Comparison of ENCODE assay signal across 10 cellular contexts in genomic region chr15:68812596-68813548, GRCh38. TPM values are rescaled to one million over a fixed set of nuclear protein-coding genes. Genes with fewer than 3 reads are reported as not detected.
DNase-seq lines count a peak whose midpoint lies in the region; ATAC-seq, FAIRE-seq and TF ChIP-seq lines count a peak whose summit lies in the region.
"Had no signal": no experiment of that assay in that cellular context is flagged by ENCODE, and none has a peak within 500 bp of the region (broad histone marks: within the 10 kb centered on the region; RNA-seq: fewer than 3 reads in every experiment).

No MANE protein-coding gene starts in this region.

- no peaks in the 10 kb centered on the region for H3K9me3 ChIP-seq in K562 (replicated peaks; ENCODE audit: control insufficient read depth, insufficient read depth, low read depth, low read length)
- no peaks in the 10 kb centered on the region for H3K9me3 ChIP-seq in tibial nerve
- H3K9me3 ChIP-seq: psoas muscle had no signal

- TF ChIP-seq RAD21 in K562 (CRISPR knock-in tag; conservative IDR thresholded peaks at IDR 0.05 in 1 of 2, IDR thresholded peaks at IDR 0.05 in 1 of 2), result no peak

- H3K4me1 Mint-ChIP-seq in activated CD8-positive, alpha-beta memory T cell treated with anti-CD3 and anti-CD28 coated beads, Interleukin-2, amount 10 ng/mL, durations not matched to agents 7 days and 5 days, result peaks cover 79% of the 10 kb centered on the region
- peaks cover 90% of the 10 kb centered on the region for H3K4me1 Mint-ChIP-seq in stimulated activated memory B cell treated with anti-CD40 and anti-IgM and Interleukin-4, amounts not matched to agents 10 μg/mL and 1 μg/mL and 100 μg/mL, for 72 hours

- CTCF ChIA-PET in activated CD8-positive, alpha-beta memory T cell treated with anti-CD3 and anti-CD28 coated beads, Interleukin-2, amount 10 ng/mL, durations not matched to agents 7 days and 5 days (lab: Charles Lee), result interaction anchor here (2.6 to 3.7 kb wide), 2 partner anchors 15 to 18 kb away, joined by 7 to 15 read pairs; no protein-coding TSS in a partner anchor
- CTCF ChIA-PET in K562 (lab: Yijun Ruan, JAX; ENCODE audit: low intra/inter-chr PET ratio), result no interaction called here

- peaks cover 30% of the 10 kb centered on the region for H3K36me3 Mint-ChIP-seq in activated CD8-positive, alpha-beta memory T cell treated with anti-CD3 and anti-CD28 coated beads, Interleukin-2, amount 10 ng/mL, durations not matched to agents 7 days and 5 days
- peaks cover 31% of the 10 kb centered on the region for H3K36me3 Mint-ChIP-seq in stimulated activated memory B cell treated with anti-CD40 and anti-IgM and Interleukin-4, amounts not matched to agents 10 μg/mL and 1 μg/mL and 100 μg/mL, for 72 hours

- peak overlapping the region; percentile 48 for H3K27ac Mint-ChIP-seq in activated CD8-positive, alpha-beta memory T cell treated with anti-CD3 and anti-CD28 coated beads, Interleukin-2, amount 10 ng/mL, durations not matched to agents 7 days and 5 days
- no peak overlapping the region for H3K27ac Mint-ChIP-seq in stimulated activated memory B cell treated with anti-CD40 and anti-IgM and Interleukin-4, amounts not matched to agents 10 μg/mL and 1 μg/mL and 100 μg/mL, for 72 hours

- in situ Hi-C loops in K562 (cut with MboI), result no loop called here

- TF ChIP-seq EP300 in K562 (IDR thresholded peaks at IDR 0.05; ENCODE audit: low read length) (no peak), tibial nerve (IDR thresholded peaks at IDR 0.05) (no peak)

- no peaks in the 10 kb centered on the region for H3K9me3 Mint-ChIP-seq in activated CD8-positive, alpha-beta memory T cell treated with anti-CD3 and anti-CD28 coated beads, Interleukin-2, amount 10 ng/mL, durations not matched to agents 7 days and 5 days (ENCODE audit: low read depth)
- no peaks in the 10 kb centered on the region for H3K9me3 Mint-ChIP-seq in stimulated activated memory B cell treated with anti-CD40 and anti-IgM and Interleukin-4, amounts not matched to agents 10 μg/mL and 1 μg/mL and 100 μg/mL, for 72 hours

- H3K4me3 Mint-ChIP-seq in activated CD8-positive, alpha-beta memory T cell treated with anti-CD3 and anti-CD28 coated beads, Interleukin-2, amount 10 ng/mL, durations not matched to agents 7 days and 5 days, result no peak overlapping the region
- no peak overlapping the region for H3K4me3 Mint-ChIP-seq in stimulated activated memory B cell treated with anti-CD40 and anti-IgM and Interleukin-4, amounts not matched to agents 10 μg/mL and 1 μg/mL and 100 μg/mL, for 72 hours

- no peak for ATAC-seq in activated CD8-positive, alpha-beta memory T cell treated with anti-CD3 and anti-CD28 coated beads, Interleukin-2, amount 10 ng/mL, durations not matched to agents 7 days and 5 days
- ATAC-seq in K562 (no peak), left lobe of liver (no peak), GM19035 (IDR thresholded peaks at IDR 0.05; ENCODE audit: unreplicated experiment) (no peak)
- ATAC-seq in stimulated activated memory B cell treated with anti-CD40 and anti-IgM and Interleukin-4, amounts not matched to agents 10 μg/mL and 1 μg/mL and 100 μg/mL, for 72 hours, result no peak
- ATAC-seq: psoas muscle had no signal

- peaks cover 72% of the 10 kb centered on the region for H4K20me1 ChIP-seq in K562 (replicated peaks; ENCODE audit: control insufficient read depth, insufficient read depth, low read length)

- WGBS in K562 (ENCODE audit: insufficient coverage, low coverage, missing lambda C conversion rate), result 57% methylated on average over 4 of the region's 4 CpGs
- WGBS in tibial nerve, 2 donors, result 21 to 23% methylated on average over 4 of the region's 4 CpGs

- TF ChIP-seq CTCF in K562 (IDR thresholded peaks at IDR 0.05 in 2 of 3, conservative IDR thresholded peaks at IDR 0.05 in 1 of 3; ENCODE audit: insufficient read depth in 2 of 3, low read depth in 1 of 3, low read length in 3 of 3) (no peak), tibial nerve (IDR thresholded peaks at IDR 0.05) (no peak)

- H3K9me1 ChIP-seq in K562 (ENCODE audit: control insufficient read depth, insufficient read depth, low read length), result peaks cover 18% of the 10 kb centered on the region

- intact Hi-C loops in K562 (cut with micrococcal nuclease), result no loop called here

- no TSS peak for BruUV-seq in K562 (replicated peaks; lab: Mats Ljungman, UMichigan)

- peaks cover 100% of the 10 kb centered on the region for H3K79me2 ChIP-seq in K562 (ENCODE audit: control insufficient read depth, insufficient read depth, low read length)

- no peak for FAIRE-seq in K562 (lab: Jason Lieb, UNC)

- no peaks in the 10 kb centered on the region for H3K27me3 Mint-ChIP-seq in activated CD8-positive, alpha-beta memory T cell treated with anti-CD3 and anti-CD28 coated beads, Interleukin-2, amount 10 ng/mL, durations not matched to agents 7 days and 5 days
- no peaks in the 10 kb centered on the region for H3K27me3 Mint-ChIP-seq in stimulated activated memory B cell treated with anti-CD40 and anti-IgM and Interleukin-4, amounts not matched to agents 10 μg/mL and 1 μg/mL and 100 μg/mL, for 72 hours

- no peak overlapping the region for H3K4me2 ChIP-seq in K562 (ENCODE audit: insufficient read depth, low read length)

- POLR2A ChIA-PET in K562 (lab: Yijun Ruan, JAX), result interaction anchor here (1.1 kb wide), 1 partner anchor 106 kb away, joined by 3 read pairs; no protein-coding TSS in a partner anchor

- H3K36me3 ChIP-seq in K562 (ENCODE audit: control insufficient read depth, insufficient read depth, low read length), result peaks cover 53% of the 10 kb centered on the region; the same call in 2 of the 3 replicates
- H3K36me3 ChIP-seq in tibial nerve, result no peaks in the 10 kb centered on the region

- TF ChIP-seq POLR2A in K562 (conservative IDR thresholded peaks at IDR 0.05) (no peak), tibial nerve (IDR thresholded peaks at IDR 0.05) (no peak)

- H2AFZ ChIP-seq in K562 (ENCODE audit: low read depth, low read length), result no peak overlapping the region

- H3K9ac ChIP-seq in K562 (ENCODE audit: insufficient read depth in 1 of 2, low read depth in 2 of 2, low read length in 2 of 2), result no peak overlapping the region

- H3K4me1 ChIP-seq in K562 (replicated peaks in 1 of 2; ENCODE audit: control insufficient read depth in 2 of 2, insufficient read depth in 2 of 2, low read length in 2 of 2) (peaks cover 15 to 41% of the 10 kb centered on the region in 2 experiments), tibial nerve (peaks cover 0 to 74% (median 44%) of the 10 kb centered on the region in 4 donors)

- H3K27ac ChIP-seq in K562 (ENCODE audit: extremely low read depth, low read depth, low read length), result no peak overlapping the region
- peak overlapping the region in 3 of 4 donors; percentile 55 to 79 (median 62) for H3K27ac ChIP-seq in tibial nerve
- H3K27ac ChIP-seq: psoas muscle had no signal

- DNase-seq in activated CD8-positive, alpha-beta memory T cell treated with anti-CD3 and anti-CD28 coated beads, Interleukin-2, amount 10 ng/mL, durations not matched to agents 7 days and 5 days, result no peak
- DNase-seq in activated CD8-positive, alpha-beta memory T cell treated with anti-CD3 and anti-CD28 coated beads for 24 hours, result no peak
- DNase-seq in K562 (ENCODE audit: extremely low read depth in 1 of 4, low spot score in 3 of 4) (no peak), left lobe of liver (ENCODE audit: low spot score) (peak; percentile 18), tibial nerve (ENCODE audit: low spot score in 2 of 2) (no peak), germinal center (ENCODE audit: low spot score) (no peak)
- DNase-seq: hippocampal formation had no signal

- no peaks in the 10 kb centered on the region for H3K27me3 ChIP-seq in K562 (ENCODE audit: control insufficient read depth in 2 of 2, insufficient read depth in 2 of 2, low read length in 2 of 2)
- no peaks in the 10 kb centered on the region for H3K27me3 ChIP-seq in tibial nerve

- H3K4me3 ChIP-seq in K562 (no peak overlapping the region), tibial nerve (no peak overlapping the region)
- H3K4me3 ChIP-seq: psoas muscle had no signal

TF ChIP-seq in K562, 482 proteins besides CTCF, POLR2A, EP300 and RAD21 (continues in another document):
- TF ChIP-seq SP1 (CRISPR knock-in tag; IDR thresholded peaks at IDR 0.05), result no peak
- no peak for TF ChIP-seq FOXJ3 (CRISPR knock-in tag; IDR thresholded peaks at IDR 0.05)
- peak; percentile 16 for TF ChIP-seq MEIS2 (IDR thresholded peaks at IDR 0.05; ENCODE audit: partially characterized antibody)

RNA-seq across cellular contexts. Expression of gene ANP32A, which starts 7.8 kb away (rescaled TPM):
- 100 to 1,000 TPM; 196 to 320 TPM for total RNA-seq in activated CD8-positive, alpha-beta memory T cell treated with anti-CD3 and anti-CD28 coated beads, Interleukin-2, amount 10 ng/mL, durations not matched to agents 7 days and 5 days
- total RNA-seq in K562 (2011; cell fraction: chromatin; rRNA removed; ENCODE audit: low replicate concordance), result 73.2 and 102 TPM in 2 replicates
- total RNA-seq in K562 (2011; cell fraction: nucleolus; rRNA removed), result 44.5 and 49.1 TPM in 2 replicates
- total RNA-seq in K562 (2011; cell fraction: nucleoplasm; rRNA removed), result 74.9 and 79.7 TPM in 2 replicates
- total RNA-seq in K562 (2014; rRNA removed) (149 and 155 TPM in 2 replicates), K562 (2014; rRNA removed; fragmentation: Illumina TruSeq; extraction: Trizol) (214 and 231 TPM in 2 replicates), K562 (2015; rRNA removed; fragmentation: Illumina TruSeq; extraction: Trizol) (213 and 234 TPM in 2 replicates), K562 (2021) (179 and 210 TPM in 2 replicates), left lobe of liver (41.5 TPM), tibial nerve (10 to 100 TPM; 33.1 to 65.1 (median 41.1) TPM)
- polyA plus RNA-seq in K562 (2011; rRNA removed) (101 and 158 TPM in 2 replicates), K562 (2014; fragmentation: Illumina TruSeq; extraction: Trizol) (514 and 656 TPM in 2 replicates), K562 (2014; fragmentation: Nextera tagmentation; extraction: Ambion mirVana) (10 to 100 TPM; 13.2 to 24.9 TPM), K562 (2014; rRNA removed) (262 and 274 TPM in 2 replicates)
- polyA plus RNA-seq in K562 (2011; cell fraction: cytosol; rRNA removed), result 28.2 and 50.9 TPM in 2 replicates
- 25.3 and 41.5 TPM in 2 replicates for polyA plus RNA-seq in K562 (2011; cell fraction: nucleus; rRNA removed)
- 166 and 298 TPM in 2 replicates for polyA plus RNA-seq in K562 (2012)
- 111 and 126 TPM in 2 replicates for polyA minus RNA-seq in K562 (2011; rRNA and poly(A)+ RNA removed)
- 56.1 and 63.8 TPM in 2 replicates for polyA minus RNA-seq in K562 (2011; cell fraction: cytosol; rRNA and poly(A)+ RNA removed)
- 21.8 and 39.9 TPM in 2 replicates for polyA minus RNA-seq in K562 (2011; cell fraction: nucleus; rRNA and poly(A)+ RNA removed)
